In the genomic region with DNA sequence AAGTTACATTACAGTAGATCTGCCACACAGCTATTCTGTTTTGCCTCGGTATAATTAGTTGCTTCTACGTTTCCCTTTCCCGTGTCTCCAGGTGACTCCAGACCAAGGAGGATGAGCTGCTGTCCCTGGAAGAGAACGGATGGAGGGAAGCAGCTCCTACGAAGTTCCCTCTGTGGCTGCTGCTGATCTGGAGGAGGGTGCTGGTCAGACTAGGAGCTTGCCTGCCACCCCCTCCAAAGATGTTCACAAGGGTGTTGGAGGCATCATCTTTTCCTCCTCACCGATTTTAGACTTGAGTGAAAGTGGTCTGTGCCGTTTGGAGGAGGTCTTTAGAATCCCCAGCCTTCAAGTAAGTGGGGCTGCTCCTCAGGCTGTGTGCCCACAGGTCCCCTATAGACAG, we compare ENCODE assay signal across 16 cellular contexts. TPM values are rescaled to one million over a fixed set of nuclear protein-coding genes. Genes with fewer than 3 reads are reported as not detected.
DNase-seq lines count a peak whose midpoint lies in the region; ATAC-seq and TF ChIP-seq lines count a peak whose summit lies in the region.
"Had no signal": no experiment of that assay in that cellular context is flagged by ENCODE, and none has a peak within 500 bp of the region (broad histone marks: within the 10 kb centered on the region; RNA-seq: fewer than 3 reads in every experiment).

No MANE protein-coding gene starts in this region.

- H3K4me3 ChIP-seq in Panc1 (ENCODE audit: low read depth in 2 of 2, low read length in 2 of 2) (no peak overlapping the region), gastrocnemius medialis (no peak overlapping the region), vagina (no peak overlapping the region)

- peak overlapping the region; percentile 86 for H3K4me3 Mint-ChIP-seq in activated naive CD4-positive, alpha-beta T cell treated with anti-CD3 and anti-CD28 coated beads, Interleukin-2, amount 10 ng/mL, durations not matched to agents 7 days and 5 days
- peak overlapping the region; percentile 93 for H3K4me3 Mint-ChIP-seq in endothelial cell (ENCODE audit: unreplicated experiment)
- peak overlapping the region; percentile 93 to 96 for H3K4me3 Mint-ChIP-seq in stimulated activated naive CD8-positive, alpha-beta T cell treated with anti-CD3 and anti-CD28 coated beads, Interleukin-15, amount 100 ng/mL, for 72 hours

- in situ Hi-C loops in Panc1 (cut with HindIII; ENCODE audit: low pct_unique_long_range_greater_than_20kb, low sequenced_read_pairs): no loop called here
- in situ Hi-C loops in gastrocnemius medialis (cut with MboI; ENCODE audit: low sequenced_read_pairs in 4 of 4): no loop called here

- POLR2A ChIA-PET in Panc1 (lab: Charles Lee): no interaction called here

- BruUV-seq in Panc1 (replicated peaks; lab: Mats Ljungman, UMichigan): TSS peak; percentile 66

- CTCF ChIA-PET in activated naive CD4-positive, alpha-beta T cell treated with anti-CD3 and anti-CD28 coated beads, Interleukin-2, amount 10 ng/mL, durations not matched to agents 7 days and 5 days (lab: Charles Lee): no interaction called here
- CTCF ChIA-PET in Panc1 (lab: Charles Lee): interaction anchor here (0.6 kb wide), 1 partner anchor 245 kb away, joined by 5 read pairs; no protein-coding TSS in a partner anchor

- no peak overlapping the region for H3K27ac Mint-ChIP-seq in activated naive CD4-positive, alpha-beta T cell treated with anti-CD3 and anti-CD28 coated beads, Interleukin-2, amount 10 ng/mL, durations not matched to agents 7 days and 5 days
- H3K27ac Mint-ChIP-seq in endothelial cell (ENCODE audit: unreplicated experiment): no peak overlapping the region
- H3K27ac Mint-ChIP-seq in stimulated activated naive CD8-positive, alpha-beta T cell treated with anti-CD3 and anti-CD28 coated beads, Interleukin-15, amount 100 ng/mL, for 72 hours: no peak overlapping the region

- H3K36me3 ChIP-seq in Panc1 (ENCODE audit: control insufficient read depth, insufficient read depth, low read length) (no peaks in the 10 kb centered on the region), gastrocnemius medialis (no peaks in the 10 kb centered on the region), vagina (peaks cover 0 to 4% of the 10 kb centered on the region in 2 donors)
- H3K36me3 ChIP-seq: breast epithelium, upper lobe of right lung had no signal

- no peaks in the 10 kb centered on the region for H3K9me3 Mint-ChIP-seq in activated naive CD4-positive, alpha-beta T cell treated with anti-CD3 and anti-CD28 coated beads, Interleukin-2, amount 10 ng/mL, durations not matched to agents 7 days and 5 days
- no peaks in the 10 kb centered on the region for H3K9me3 Mint-ChIP-seq in endothelial cell (ENCODE audit: unreplicated experiment)
- no peaks in the 10 kb centered on the region for H3K9me3 Mint-ChIP-seq in stimulated activated naive CD8-positive, alpha-beta T cell treated with anti-CD3 and anti-CD28 coated beads, Interleukin-15, amount 100 ng/mL, for 72 hours

- H3K27me3 ChIP-seq in Panc1 (ENCODE audit: control insufficient read depth, insufficient read depth, low read length) (no peaks in the 10 kb centered on the region), gastrocnemius medialis (no peaks in the 10 kb centered on the region), vagina (no peaks in the 10 kb centered on the region)
- H3K27me3 ChIP-seq: breast epithelium, upper lobe of right lung had no signal

- H3K27me3 Mint-ChIP-seq in activated naive CD4-positive, alpha-beta T cell treated with anti-CD3 and anti-CD28 coated beads, Interleukin-2, amount 10 ng/mL, durations not matched to agents 7 days and 5 days: peaks cover 20% of the 10 kb centered on the region
- H3K27me3 Mint-ChIP-seq in endothelial cell (ENCODE audit: unreplicated experiment): peaks cover 12% of the 10 kb centered on the region
- H3K27me3 Mint-ChIP-seq in stimulated activated naive CD8-positive, alpha-beta T cell treated with anti-CD3 and anti-CD28 coated beads, Interleukin-15, amount 100 ng/mL, for 72 hours: no peaks in the 10 kb centered on the region

- TF ChIP-seq POLR2A in gastrocnemius medialis (IDR thresholded peaks at IDR 0.05): no peak
- TF ChIP-seq POLR2A in vagina (IDR thresholded peaks at IDR 0.05): no peak

- ATAC-seq in Panc1: no peak
- ATAC-seq in stimulated activated naive CD8-positive, alpha-beta T cell treated with anti-CD3 and anti-CD28 coated beads, Interleukin-15, amount 100 ng/mL, for 72 hours: no peak
- ATAC-seq in gastrocnemius medialis: no peak
- ATAC-seq: upper lobe of right lung had no signal

- peaks cover 22% of the 10 kb centered on the region for H3K36me3 Mint-ChIP-seq in activated naive CD4-positive, alpha-beta T cell treated with anti-CD3 and anti-CD28 coated beads, Interleukin-2, amount 10 ng/mL, durations not matched to agents 7 days and 5 days
- peaks cover 18% of the 10 kb centered on the region for H3K36me3 Mint-ChIP-seq in endothelial cell (ENCODE audit: low read depth, unreplicated experiment)

- H3K4me1 ChIP-seq in Panc1 (ENCODE audit: control insufficient read depth, insufficient read depth, low read length): peaks cover 23% of the 10 kb centered on the region
- peaks cover 30 to 34% of the 10 kb centered on the region in 2 donors for H3K4me1 ChIP-seq in gastrocnemius medialis
- H3K4me1 ChIP-seq in vagina: peaks cover 38% of the 10 kb centered on the region

- H3K9me3 ChIP-seq in Panc1 (ENCODE audit: control insufficient read depth, insufficient read depth, low read depth, low read length) (no peaks in the 10 kb centered on the region), gastrocnemius medialis (no peaks in the 10 kb centered on the region), vagina (no peaks in the 10 kb centered on the region)
- H3K9me3 ChIP-seq: breast epithelium, upper lobe of right lung had no signal

- no peak for DNase-seq in activated naive CD4-positive, alpha-beta T cell treated with anti-CD3 and anti-CD28 coated beads, Interleukin-2, amount 10 ng/mL, durations not matched to agents 7 days and 5 days
- DNase-seq in activated naive CD4-positive, alpha-beta T cell treated with anti-CD3 and anti-CD28 coated beads, Interleukin-2, amount 50 U/mL, for 16 hours: no peak
- DNase-seq in Panc1 (ENCODE audit: low read depth, low spot score) (no peak), endothelial cell (ENCODE audit: low spot score) (no peak), gastrocnemius medialis (no peak), NCI-H2107 treated with DMSO at 0.1 percent for 48 hours (lab: John Stamatoyannopoulos, UW; ENCODE audit: unreplicated experiment) (no peak), vagina (ENCODE audit: extremely low spot score in 2 of 2) (no peak)
- no peak for DNase-seq in stimulated activated naive CD8-positive, alpha-beta T cell treated with anti-CD3 and anti-CD28 coated beads, Interleukin-15, amount 100 ng/mL, for 72 hours
- DNase-seq: activated CD8-positive, alpha-beta memory T cell treated with anti-CD3 and anti-CD28 coated beads, Interleukin-2, amount 50 U/mL, for 4 hours; effector memory CD4-positive, alpha-beta T cell; foreskin fibroblast; KBM-7; NCI-H187; NCI-H82; upper lobe of right lung had no signal

- H3K27ac ChIP-seq in Panc1 (ENCODE audit: low read length) (peak overlapping the region; percentile 95; the same call in 1 of the 2 replicates), gastrocnemius medialis (no peak overlapping the region), vagina (no peak overlapping the region)
- H3K27ac ChIP-seq: breast epithelium had no signal

- no peak for TF ChIP-seq CTCF in Panc1 (IDR thresholded peaks at IDR 0.05)
- TF ChIP-seq CTCF in endothelial cell (IDR thresholded peaks at IDR 0.05; ENCODE audit: unreplicated experiment): no peak
- no peak for TF ChIP-seq CTCF in gastrocnemius medialis (IDR thresholded peaks at IDR 0.05 in 4 of 5, conservative IDR thresholded peaks at IDR 0.05 in 1 of 5)
- TF ChIP-seq CTCF in vagina (IDR thresholded peaks at IDR 0.05): no peak

- H3K4me1 Mint-ChIP-seq in activated naive CD4-positive, alpha-beta T cell treated with anti-CD3 and anti-CD28 coated beads, Interleukin-2, amount 10 ng/mL, durations not matched to agents 7 days and 5 days: peaks cover 60% of the 10 kb centered on the region
- H3K4me1 Mint-ChIP-seq in endothelial cell (ENCODE audit: unreplicated experiment): peaks cover 40% of the 10 kb centered on the region
- H3K4me1 Mint-ChIP-seq in stimulated activated naive CD8-positive, alpha-beta T cell treated with anti-CD3 and anti-CD28 coated beads, Interleukin-15, amount 100 ng/mL, for 72 hours: peaks cover 79% of the 10 kb centered on the region

- intact Hi-C loops in Panc1 (cut with micrococcal nuclease; ENCODE audit: unreplicated experiment): loop anchor here (5.0 kb wide), 1 partner anchor 111 kb away; no protein-coding TSS in a partner anchor
- intact Hi-C loops in gastrocnemius medialis (cut with DNase I; ENCODE audit: low total_unique reads): loop anchor here (5.0 kb wide), 1 partner anchor 204 kb away; the partner anchor contains the start of gene INPP5A
- intact Hi-C loops in vagina (cut with DNase I): loop anchor here (10.0 kb wide), 1 partner anchor 429 kb away; the partner anchor contains the start of gene PPP2R2D

RNA-seq across cellular contexts. Expression of gene LRRC27, which starts 1.4 kb away (rescaled TPM):
- total RNA-seq in Panc1 (2021; ENCODE audit: unreplicated experiment) (15.7 TPM), endothelial cell (ENCODE audit: unreplicated experiment) (11.1 TPM), gastrocnemius medialis (1 to 10 TPM; 1.0 to 7.0 (median 4.1) TPM), vagina (4.9 TPM)
- 15.9 TPM for polyA plus RNA-seq in Panc1 (2012; ENCODE audit: insufficient read length)

RNA-seq across cellular contexts. Expression of gene STK32C, which starts 25.6 kb away (rescaled TPM):
- 53.7 TPM for total RNA-seq in Panc1 (2021; ENCODE audit: unreplicated experiment)
- 74.8 TPM for polyA plus RNA-seq in Panc1 (2012; ENCODE audit: insufficient read length)
- 12.6 TPM for total RNA-seq in endothelial cell (ENCODE audit: unreplicated experiment)
- 10 to 100 TPM in 1 of 4 donors, 1 to 10 TPM in 3; 3.7 to 13.9 (median 6.7) TPM for total RNA-seq in gastrocnemius medialis
- total RNA-seq in vagina: 4.7 TPM
